Comparison of ENCODE assay signal across 9 cellular contexts in the genomic region with DNA sequence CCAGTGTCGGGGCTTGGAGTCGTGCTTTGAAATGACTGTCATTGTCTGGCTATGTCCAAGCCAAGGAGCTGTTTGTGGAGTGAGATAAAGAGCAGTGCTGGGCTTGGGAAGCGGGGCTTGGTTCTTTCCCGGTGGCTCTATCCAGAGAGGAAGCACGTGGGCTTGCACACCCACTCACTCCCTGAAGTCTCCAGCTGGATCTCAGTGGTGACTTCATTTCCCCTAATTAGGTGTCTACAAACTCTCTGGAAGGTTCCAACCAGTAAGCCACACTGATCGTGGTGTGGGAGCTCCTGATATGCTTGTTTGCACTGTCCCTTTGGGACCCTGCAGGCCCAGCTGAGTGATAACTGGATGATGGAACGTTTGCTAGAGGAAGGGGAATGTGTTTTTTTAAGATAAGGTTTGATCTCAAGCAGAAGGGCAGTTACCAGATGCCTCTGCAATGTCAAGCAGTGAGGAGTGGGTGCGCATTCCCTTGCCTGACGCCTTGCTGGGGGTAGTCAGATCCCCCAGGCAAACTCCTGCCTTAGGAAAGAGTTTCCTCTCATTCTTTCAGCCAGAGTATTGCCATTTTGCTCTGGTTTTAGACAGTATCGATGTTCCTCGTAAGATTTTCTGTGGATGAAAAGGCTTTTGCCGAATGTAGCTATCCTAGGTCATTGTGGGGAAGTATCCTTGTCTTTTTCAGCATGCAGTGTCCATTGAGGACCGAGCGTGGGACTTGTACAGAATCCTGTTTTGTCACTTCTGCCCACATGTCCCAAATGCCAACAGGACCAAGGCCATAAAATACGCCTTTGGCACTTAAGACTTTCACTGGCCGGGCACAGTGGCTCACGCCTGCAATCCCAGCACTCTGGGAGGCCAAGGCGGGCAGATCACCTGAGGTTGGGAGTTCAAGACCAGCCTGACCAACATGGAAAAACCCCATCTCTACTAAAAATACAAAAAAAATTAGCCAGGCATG.
DNase-seq lines count a peak whose midpoint lies in the region; ATAC-seq and TF ChIP-seq lines count a peak whose summit lies in the region.
"Had no signal": no experiment of that assay in that cellular context is flagged by ENCODE, and none has a peak within 500 bp of the region (broad histone marks: within the 10 kb centered on the region; RNA-seq: fewer than 3 reads in every experiment).

No MANE protein-coding gene starts in this region.

- peak overlapping the region; percentile 92 for H3K4me3 Mint-ChIP-seq in stimulated activated effector memory CD8-positive, alpha-beta T cell treated with anti-CD3 and anti-CD28 coated beads, Interleukin-12 subunit alpha, Interleukin-12 subunit beta, amount 100 ng/mL, for 72 hours

- peaks cover 88% of the 10 kb centered on the region for H3K36me3 Mint-ChIP-seq in stimulated activated effector memory CD8-positive, alpha-beta T cell treated with anti-CD3 and anti-CD28 coated beads, Interleukin-12 subunit alpha, Interleukin-12 subunit beta, amount 100 ng/mL, for 72 hours

- H3K4me1 ChIP-seq in HEK293 (ENCODE audit: control insufficient read depth, insufficient read depth, low read length) (no peaks in the 10 kb centered on the region), right cardiac atrium (ENCODE audit: control insufficient read depth, insufficient read depth, low read length) (peaks cover 21% of the 10 kb centered on the region)

- H3K27ac Mint-ChIP-seq in stimulated activated effector memory CD8-positive, alpha-beta T cell treated with anti-CD3 and anti-CD28 coated beads, Interleukin-12 subunit alpha, Interleukin-12 subunit beta, amount 100 ng/mL, for 72 hours: peak overlapping the region; percentile 60

- DNase-seq in amniotic epithelial cell (ENCODE audit: low read depth) (peak; percentile 81), right cardiac atrium (peak; percentile 83 to 92 (median 91)), DMS53 treated with DMSO at 0.1 percent for 48 hours (lab: John Stamatoyannopoulos, UW; ENCODE audit: unreplicated experiment) (no peak), NCI-H1092 treated with DMSO at 0.1 percent for 48 hours (lab: John Stamatoyannopoulos, UW) (no peak), NCI-H2227 (lab: John Stamatoyannopoulos, UW; ENCODE audit: unreplicated experiment) (no peak), NCI-H2081 treated with DMSO at 0.1 percent for 48 hours (lab: John Stamatoyannopoulos, UW) (no peak)
- no peak for DNase-seq in stimulated activated effector memory CD8-positive, alpha-beta T cell treated with anti-CD3 and anti-CD28 coated beads, Interleukin-12 subunit alpha, Interleukin-12 subunit beta, amount 100 ng/mL, for 72 hours (ENCODE audit: low spot score in 2 of 2)
- DNase-seq: RPMI8226 had no signal

- H3K4me3 ChIP-seq in HEK293 (ENCODE audit: low read depth, low read length) (no peak overlapping the region), right cardiac atrium (ENCODE audit: low read length) (no peak overlapping the region)

- CTCF ChIA-PET in HEK293 (lab: Yijun Ruan, JAX): interaction anchor here (0.6 to 2.0 kb wide), 5 partner anchors 15 to 702 kb away, joined by 3 to 9 read pairs (median 3); no protein-coding TSS in a partner anchor

- H3K36me3 ChIP-seq in HEK293 (ENCODE audit: control insufficient read depth in 2 of 2, insufficient read depth in 1 of 2, low read length in 2 of 2): no peaks in the 10 kb centered on the region

- H3K9me3 ChIP-seq in HEK293 (ENCODE audit: control insufficient read depth, insufficient read depth, low read depth, low read length): no peaks in the 10 kb centered on the region
- no peaks in the 10 kb centered on the region for H3K9me3 ChIP-seq in right cardiac atrium (ENCODE audit: control insufficient read depth, low read length)

- POLR2A ChIA-PET in HEK293 (lab: Yijun Ruan, JAX): no interaction called here

- no peaks in the 10 kb centered on the region for H3K9me3 Mint-ChIP-seq in stimulated activated effector memory CD8-positive, alpha-beta T cell treated with anti-CD3 and anti-CD28 coated beads, Interleukin-12 subunit alpha, Interleukin-12 subunit beta, amount 100 ng/mL, for 72 hours

- no peak for TF ChIP-seq CTCF in HEK293 (tag by site-specific recombination; IDR thresholded peaks at IDR 0.05)

- no peaks in the 10 kb centered on the region for H3K27me3 ChIP-seq in right cardiac atrium (ENCODE audit: control insufficient read depth, insufficient read depth)

- intact Hi-C loops in right cardiac atrium (cut with DNase I): no loop called here

- peaks cover 89% of the 10 kb centered on the region for H3K4me1 Mint-ChIP-seq in stimulated activated effector memory CD8-positive, alpha-beta T cell treated with anti-CD3 and anti-CD28 coated beads, Interleukin-12 subunit alpha, Interleukin-12 subunit beta, amount 100 ng/mL, for 72 hours

- peak; percentile 94 to 96 for ATAC-seq in right cardiac atrium
- no peak for ATAC-seq in stimulated activated effector memory CD8-positive, alpha-beta T cell treated with anti-CD3 and anti-CD28 coated beads, Interleukin-12 subunit alpha, Interleukin-12 subunit beta, amount 100 ng/mL, for 72 hours

- WGBS in right cardiac atrium: 25% methylated on average over 18 of the region's 18 CpGs

- H3K27ac ChIP-seq in HEK293 (ENCODE audit: extremely low read depth, low read depth, low read length) (no peak overlapping the region), right cardiac atrium (ENCODE audit: low read length) (peak overlapping the region; percentile 96)

TF ChIP-seq in HEK293, 187 proteins besides CTCF, POLR2A, EP300 and RAD21 (continues in another document):
- TF ChIP-seq, protein P1, sequence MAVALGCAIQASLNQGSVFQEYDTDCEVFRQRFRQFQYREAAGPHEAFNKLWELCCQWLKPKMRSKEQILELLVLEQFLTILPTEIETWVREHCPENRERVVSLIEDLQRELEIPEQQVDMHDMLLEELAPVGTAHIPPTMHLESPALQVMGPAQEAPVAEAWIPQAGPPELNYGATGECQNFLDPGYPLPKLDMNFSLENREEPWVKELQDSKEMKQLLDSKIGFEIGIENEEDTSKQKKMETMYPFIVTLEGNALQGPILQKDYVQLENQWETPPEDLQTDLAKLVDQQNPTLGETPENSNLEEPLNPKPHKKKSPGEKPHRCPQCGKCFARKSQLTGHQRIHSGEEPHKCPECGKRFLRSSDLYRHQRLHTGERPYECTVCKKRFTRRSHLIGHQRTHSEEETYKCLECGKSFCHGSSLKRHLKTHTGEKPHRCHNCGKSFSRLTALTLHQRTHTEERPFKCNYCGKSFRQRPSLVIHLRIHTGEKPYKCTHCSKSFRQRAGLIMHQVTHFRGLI (tag by site-specific recombination; IDR thresholded peaks at IDR 0.05): peak; percentile 45; the same call in 1 of the 2 replicates
- TF ChIP-seq ZNF585B (tag by site-specific recombination; IDR thresholded peaks at IDR 0.05): no peak
- TF ChIP-seq ZNF768 (tag by site-specific recombination; IDR thresholded peaks at IDR 0.05): no peak
- peak; percentile 85 for TF ChIP-seq EGR2 (tag by site-specific recombination; IDR thresholded peaks at IDR 0.05; ENCODE audit: low read depth)
- no peak for TF ChIP-seq ZNF501 (tag by site-specific recombination; IDR thresholded peaks at IDR 0.05)
- TF ChIP-seq ZNF184 (tag by site-specific recombination; IDR thresholded peaks at IDR 0.05): no peak
- TF ChIP-seq ZNF473 (tag by site-specific recombination; IDR thresholded peaks at IDR 0.05): no peak
- TF ChIP-seq, protein P2, sequence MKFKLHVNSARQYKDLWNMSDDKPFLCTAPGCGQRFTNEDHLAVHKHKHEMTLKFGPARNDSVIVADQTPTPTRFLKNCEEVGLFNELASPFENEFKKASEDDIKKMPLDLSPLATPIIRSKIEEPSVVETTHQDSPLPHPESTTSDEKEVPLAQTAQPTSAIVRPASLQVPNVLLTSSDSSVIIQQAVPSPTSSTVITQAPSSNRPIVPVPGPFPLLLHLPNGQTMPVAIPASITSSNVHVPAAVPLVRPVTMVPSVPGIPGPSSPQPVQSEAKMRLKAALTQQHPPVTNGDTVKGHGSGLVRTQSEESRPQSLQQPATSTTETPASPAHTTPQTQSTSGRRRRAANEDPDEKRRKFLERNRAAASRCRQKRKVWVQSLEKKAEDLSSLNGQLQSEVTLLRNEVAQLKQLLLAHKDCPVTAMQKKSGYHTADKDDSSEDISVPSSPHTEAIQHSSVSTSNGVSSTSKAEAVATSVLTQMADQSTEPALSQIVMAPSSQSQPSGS (tag by site-specific recombination; IDR thresholded peaks at IDR 0.05; ENCODE audit: low read depth): no peak
- TF ChIP-seq ZNF311 (tag by site-specific recombination; IDR thresholded peaks at IDR 0.05; ENCODE audit: borderline replicate concordance): no peak
- no peak for TF ChIP-seq ZNF48 (tag by site-specific recombination; IDR thresholded peaks at IDR 0.05)
- TF ChIP-seq ZNF830 (tag by site-specific recombination; IDR thresholded peaks at IDR 0.05; ENCODE audit: low read depth): no peak
- TF ChIP-seq ZNF664 (tag by site-specific recombination; IDR thresholded peaks at IDR 0.05): no peak
- TF ChIP-seq ZIC2 (tag by site-specific recombination; IDR thresholded peaks at IDR 0.05): 0 out of 2 replicates have a peak, but pooled peaks have one; percentile 2
- no peak for TF ChIP-seq ZNF423 (tag by site-specific recombination; IDR thresholded peaks at IDR 0.05)
- no peak for TF ChIP-seq ZBTB48 (tag by site-specific recombination; IDR thresholded peaks at IDR 0.05)
- peak; percentile 89 for TF ChIP-seq ZFHX2 (tag by site-specific recombination; conservative IDR thresholded peaks at IDR 0.05)
- TF ChIP-seq KLF8 (tag by site-specific recombination; IDR thresholded peaks at IDR 0.05): no peak
- TF ChIP-seq, protein P3, sequence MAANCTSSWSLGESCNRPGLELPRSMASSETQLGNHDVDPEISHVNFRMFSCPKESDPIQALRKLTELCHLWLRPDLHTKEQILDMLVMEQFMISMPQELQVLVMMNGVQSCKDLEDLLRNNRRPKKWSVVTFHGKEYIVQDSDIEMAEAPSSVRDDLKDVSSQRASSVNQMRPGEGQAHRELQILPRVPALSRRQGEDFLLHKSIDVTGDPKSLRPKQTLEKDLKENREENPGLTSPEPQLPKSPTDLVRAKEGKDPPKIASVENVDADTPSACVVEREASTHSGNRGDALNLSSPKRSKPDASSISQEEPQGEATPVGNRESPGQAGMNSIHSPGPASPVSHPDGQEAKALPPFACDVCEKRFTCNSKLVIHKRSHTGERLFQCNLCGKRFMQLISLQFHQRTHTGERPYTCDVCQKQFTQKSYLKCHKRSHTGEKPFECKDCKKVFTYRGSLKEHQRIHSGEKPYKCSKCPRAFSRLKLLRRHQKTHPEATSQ (tag by site-specific recombination; IDR thresholded peaks at IDR 0.05): no peak
- TF ChIP-seq ZNF146 (tag by site-specific recombination; IDR thresholded peaks at IDR 0.05): no peak
- TF ChIP-seq OSR2 (tag by site-specific recombination; IDR thresholded peaks at IDR 0.05): no peak
- TF ChIP-seq YY2 (tag by site-specific recombination; IDR thresholded peaks at IDR 0.05): no peak
- no peak for TF ChIP-seq ZNF660 (tag by site-specific recombination; IDR thresholded peaks at IDR 0.05)

Comparison
In these comparisons a context has a peak if more than half of its experiments do, and no peak if none do; other contexts are left out.
1. DNase-seq: peak in amniotic epithelial cell (single experiment) and right cardiac atrium (3 of 3); none in stimulated activated effector memory CD8-positive, alpha-beta T cell treated with anti-CD3 and anti-CD28 coated beads, Interleukin-12 subunit alpha, Interleukin-12 subunit beta, amount 100 ng/mL, for 72 hours (0 of 2), DMS53 treated with DMSO at 0.1 percent for 48 hours (single experiment), NCI-H1092 treated with DMSO at 0.1 percent for 48 hours (single experiment), NCI-H2227 (single experiment) and NCI-H2081 treated with DMSO at 0.1 percent for 48 hours (single experiment).